11 cellular contexts compared by ENCODE assay signal in genomic region chr3:64109438-64109837, GRCh38.
DNase-seq lines count a peak whose midpoint lies in the region; ATAC-seq and TF ChIP-seq lines count a peak whose summit lies in the region.
"Had no signal": no experiment of that assay in that cellular context is flagged by ENCODE, and none has a peak within 500 bp of the region (broad histone marks: within the 10 kb centered on the region; RNA-seq: fewer than 3 reads in every experiment).

No MANE protein-coding gene starts in this region.

- peak; percentile 97 for DNase-seq in COLO829 (ENCODE audit: low spot score)
- DNase-seq in LHCN-M2 (ENCODE audit: low read depth), result peak; percentile 18
- DNase-seq in endodermal cell, result peak; percentile 83
- DNase-seq in neural crest cell (ENCODE audit: low read depth, low spot score), result peak; percentile 58
- DNase-seq in left lobe of liver (ENCODE audit: low spot score), result no peak
- DNase-seq in omental fat pad (ENCODE audit: low spot score), result no peak
- DNase-seq: activated T-cell treated with anti-CD3 and anti-CD28 coated beads, Interleukin-2, amount 50 U/mL, for 1 hour; uterus had no signal

- no peaks in the 10 kb centered on the region for H3K27me3 Mint-ChIP-seq in endodermal cell (ENCODE audit: insufficient read depth)
- H3K27me3 Mint-ChIP-seq in neural crest cell (ENCODE audit: low read depth), result no peaks in the 10 kb centered on the region

- peaks cover 63% of the 10 kb centered on the region for H3K4me1 Mint-ChIP-seq in endodermal cell
- H3K4me1 Mint-ChIP-seq in neural crest cell, result peaks cover 69% of the 10 kb centered on the region

- peak overlapping the region; percentile 95 for H3K27ac ChIP-seq in endodermal cell (ENCODE audit: low read depth, low read length)
- H3K27ac ChIP-seq: BLaER1 treated with 17β-estradiol and CSF1 and Interleukin-3, amounts not matched to agents 10 nM and 100 nM; uterus had no signal

- H3K9me3 ChIP-seq in endodermal cell (ENCODE audit: control insufficient read depth, low read length), result peaks cover 7% of the 10 kb centered on the region

- H3K36me3 ChIP-seq in endodermal cell (ENCODE audit: control insufficient read depth, insufficient read depth, low read length), result no peaks in the 10 kb centered on the region
- H3K36me3 ChIP-seq: uterus had no signal

- H3K4me3 Mint-ChIP-seq in endodermal cell (no peak overlapping the region), neural crest cell (peak overlapping the region; percentile 72)

- H3K4me3 ChIP-seq in endodermal cell (ENCODE audit: low read length), result no peak overlapping the region
- H3K4me3 ChIP-seq: BLaER1 treated with 17β-estradiol and CSF1 and Interleukin-3, amounts not matched to agents 10 nM and 100 nM; uterus had no signal

- no peaks in the 10 kb centered on the region for H3K27me3 ChIP-seq in endodermal cell (ENCODE audit: control insufficient read depth, insufficient read depth, low read length, poor library complexity, severe bottlenecking)
- H3K27me3 ChIP-seq: BLaER1 treated with 17β-estradiol and CSF1 and Interleukin-3, amounts not matched to agents 10 nM and 100 nM; uterus had no signal

- peak overlapping the region; percentile 84 for H3K27ac Mint-ChIP-seq in endodermal cell
- H3K27ac Mint-ChIP-seq in neural crest cell (ENCODE audit: unreplicated experiment), result peak overlapping the region; percentile 97

- WGBS in endodermal cell (ENCODE audit: insufficient coverage in 1 of 2, insufficient read length in 1 of 2), 2 experiments, result 14 to 29% methylated on average over 1 of the region's 1 CpG

- peaks cover 7% of the 10 kb centered on the region for H3K36me3 Mint-ChIP-seq in endodermal cell (ENCODE audit: low read depth)
- peaks cover 6% of the 10 kb centered on the region for H3K36me3 Mint-ChIP-seq in neural crest cell (ENCODE audit: low read depth)

- H3K4me1 ChIP-seq in endodermal cell (ENCODE audit: control insufficient read depth, insufficient read depth, low read length), result peaks cover 30% of the 10 kb centered on the region
- H3K4me1 ChIP-seq: BLaER1 treated with 17β-estradiol and CSF1 and Interleukin-3, amounts not matched to agents 10 nM and 100 nM had no signal

- peak overlapping the region; percentile 24 for H3K9ac ChIP-seq in endodermal cell (ENCODE audit: extremely low read depth, low read length, poor library complexity, severe bottlenecking)
- H3K9ac ChIP-seq: BLaER1 treated with 17β-estradiol and CSF1 and Interleukin-3, amounts not matched to agents 10 nM and 100 nM had no signal

- TF ChIP-seq CTCF in endodermal cell (conservative IDR thresholded peaks at IDR 0.05) (no peak), neural crest cell (conservative IDR thresholded peaks at IDR 0.05) (no peak), omental fat pad (IDR thresholded peaks at IDR 0.05) (no peak)

- peaks cover 10% of the 10 kb centered on the region for H3K9me3 Mint-ChIP-seq in endodermal cell
- H3K9me3 Mint-ChIP-seq in neural crest cell, result peaks cover 3% of the 10 kb centered on the region

- ATAC-seq in left lobe of liver, result no peak
- no peak for ATAC-seq in HG03159 (IDR thresholded peaks at IDR 0.05; ENCODE audit: unreplicated experiment)
- no peak for ATAC-seq in HG03342 (IDR thresholded peaks at IDR 0.05; ENCODE audit: unreplicated experiment)
- no peak for ATAC-seq in omental fat pad (ENCODE audit: low FRiP score)

Comparison
In these comparisons a context has a peak if more than half of its experiments do, and no peak if none do; other contexts are left out.
1. DNase-seq: peak in COLO829 (single experiment), LHCN-M2 (single experiment), endodermal cell (single experiment) and neural crest cell (single experiment); none in left lobe of liver (single experiment) and omental fat pad (single experiment).